8 cellular contexts compared by ENCODE assay signal in genomic region chr11:6737872-6738466, GRCh38. TPM values are rescaled to one million over a fixed set of nuclear protein-coding genes. Genes with fewer than 3 reads are reported as not detected.
DNase-seq lines count a peak whose midpoint lies in the region; ATAC-seq lines count a peak whose summit lies in the region.

No MANE protein-coding gene starts in this region.

- H3K4me1 Mint-ChIP-seq in activated naive CD8-positive, alpha-beta T cell treated with anti-CD3 and anti-CD28 coated beads, Interleukin-2, amount 10 ng/mL, durations not matched to agents 7 days and 5 days = peaks cover 76% of the 10 kb centered on the region

- in situ Hi-C loops in G401 (cut with HindIII; ENCODE audit: low sequenced_read_pairs) = no loop called here

- H3K4me3 Mint-ChIP-seq in activated naive CD8-positive, alpha-beta T cell treated with anti-CD3 and anti-CD28 coated beads, Interleukin-2, amount 10 ng/mL, durations not matched to agents 7 days and 5 days = no peak overlapping the region

- POLR2A ChIA-PET in activated naive CD8-positive, alpha-beta T cell treated with anti-CD3 and anti-CD28 coated beads, Interleukin-2, amount 10 ng/mL, durations not matched to agents 7 days and 5 days (lab: Charles Lee) = interaction anchor here (1.2 to 1.5 kb wide), 3 partner anchors 9 to 256 kb away, joined by 3 to 7 read pairs (median 5); partner anchors contain the start of genes ARFIP2 and TIMM10B

- H3K9me3 ChIP-seq in iPS DF 6.9 (ENCODE audit: control insufficient read depth, insufficient read depth, low read length) = no peaks in the 10 kb centered on the region

- no peak overlapping the region for H3K27ac ChIP-seq in iPS DF 6.9 (ENCODE audit: low read length)

- no peaks in the 10 kb centered on the region for H3K27me3 ChIP-seq in iPS DF 6.9 (ENCODE audit: control insufficient read depth, insufficient read depth, low read length)

- peaks cover 45% of the 10 kb centered on the region for H3K36me3 Mint-ChIP-seq in activated naive CD8-positive, alpha-beta T cell treated with anti-CD3 and anti-CD28 coated beads, Interleukin-2, amount 10 ng/mL, durations not matched to agents 7 days and 5 days

- no peaks in the 10 kb centered on the region for H3K27me3 Mint-ChIP-seq in activated naive CD8-positive, alpha-beta T cell treated with anti-CD3 and anti-CD28 coated beads, Interleukin-2, amount 10 ng/mL, durations not matched to agents 7 days and 5 days

- DNase-seq in G401 (ENCODE audit: low spot score) (peak; percentile 46), SK-N-DZ (ENCODE audit: low spot score) (peak; percentile 35), iPS DF 6.9 (ENCODE audit: low read depth, low spot score) (peak; percentile 5), ecto neural progenitor cell (ENCODE audit: low spot score) (no peak)
- DNase-seq in activated naive CD8-positive, alpha-beta T cell treated with anti-CD3 and anti-CD28 coated beads, Interleukin-2, amount 10 ng/mL, durations not matched to agents 7 days and 5 days = no peak
- peak; percentile 43 for DNase-seq in stimulated activated CD4-positive, alpha-beta T cell treated with anti-CD3 and anti-CD28 coated beads, Interleukin-4, amount 100 ng/mL, for 1 hour

- peak overlapping the region; percentile 46 for H3K27ac Mint-ChIP-seq in activated naive CD8-positive, alpha-beta T cell treated with anti-CD3 and anti-CD28 coated beads, Interleukin-2, amount 10 ng/mL, durations not matched to agents 7 days and 5 days

- no peaks in the 10 kb centered on the region for H3K9me3 Mint-ChIP-seq in activated naive CD8-positive, alpha-beta T cell treated with anti-CD3 and anti-CD28 coated beads, Interleukin-2, amount 10 ng/mL, durations not matched to agents 7 days and 5 days

- no peaks in the 10 kb centered on the region for H3K4me1 ChIP-seq in iPS DF 6.9 (ENCODE audit: control insufficient read depth, insufficient read depth, low read length)

- peak; percentile 76 for ATAC-seq in GM21367 (IDR thresholded peaks at IDR 0.05; ENCODE audit: unreplicated experiment)
- peak; percentile 84 for ATAC-seq in HG03571 (IDR thresholded peaks at IDR 0.05; ENCODE audit: unreplicated experiment)
- peak; percentile 71 for ATAC-seq in activated naive CD8-positive, alpha-beta T cell treated with anti-CD3 and anti-CD28 coated beads, Interleukin-2, amount 10 ng/mL, durations not matched to agents 7 days and 5 days (ENCODE audit: low read depth)

- no peak overlapping the region for H3K4me3 ChIP-seq in iPS DF 6.9 (ENCODE audit: low read length)

- no CpG with 5 or more reads among the region's 2 CpGs for WGBS in iPS DF 6.9 (ENCODE audit: insufficient coverage, insufficient read length)

- H3K36me3 ChIP-seq in iPS DF 6.9 (ENCODE audit: control insufficient read depth, insufficient read depth, low read length) = no peaks in the 10 kb centered on the region

RNA-seq across cellular contexts. Expression of gene OR2AG2, which starts 33.8 kb away (rescaled TPM):
- total RNA-seq in G401 (2014; rRNA removed; shearing (Covaris generic)) = not detected in 2 replicates
- polyA plus RNA-seq in SK-N-DZ (2014; cell fraction: cytosol; rRNA removed) = 0.25 and 0.29 TPM in 2 replicates
- 0.26 and 0.30 TPM in 2 replicates for polyA plus RNA-seq in SK-N-DZ (2014; cell fraction: nucleus; rRNA removed)
- total RNA-seq in activated naive CD8-positive, alpha-beta T cell treated with anti-CD3 and anti-CD28 coated beads, Interleukin-2, amount 10 ng/mL, durations not matched to agents 7 days and 5 days = not detected

RNA-seq across cellular contexts. Expression of gene OR2AG1, which starts 44.9 kb away (rescaled TPM):
- not detected in 2 replicates for total RNA-seq in G401 (2014; rRNA removed; shearing (Covaris generic))
- polyA plus RNA-seq in SK-N-DZ (2014; cell fraction: cytosol; rRNA removed) = not detected in 2 replicates
- polyA plus RNA-seq in SK-N-DZ (2014; cell fraction: nucleus; rRNA removed) = not detected in 2 replicates
- total RNA-seq in activated naive CD8-positive, alpha-beta T cell treated with anti-CD3 and anti-CD28 coated beads, Interleukin-2, amount 10 ng/mL, durations not matched to agents 7 days and 5 days = not detected

RNA-seq across cellular contexts. Expression of gene MRPL17, which starts 54.8 kb away (rescaled TPM):
- total RNA-seq in G401 (2014; rRNA removed; shearing (Covaris generic)) = 35.2 and 49.7 TPM in 2 replicates
- polyA plus RNA-seq in SK-N-DZ (2014; cell fraction: cytosol; rRNA removed) = 118 and 378 TPM in 2 replicates
- polyA plus RNA-seq in SK-N-DZ (2014; cell fraction: nucleus; rRNA removed) = 64.1 and 65.7 TPM in 2 replicates
- total RNA-seq in activated naive CD8-positive, alpha-beta T cell treated with anti-CD3 and anti-CD28 coated beads, Interleukin-2, amount 10 ng/mL, durations not matched to agents 7 days and 5 days = 10 to 100 TPM; 50.9 to 51.4 TPM

Comparison
In these comparisons a context has a peak if more than half of its experiments do, and no peak if none do; other contexts are left out.
1. DNase-seq: peak in G401 (single experiment), SK-N-DZ (single experiment), iPS DF 6.9 (single experiment) and stimulated activated CD4-positive, alpha-beta T cell treated with anti-CD3 and anti-CD28 coated beads, Interleukin-4, amount 100 ng/mL, for 1 hour (single experiment); none in activated naive CD8-positive, alpha-beta T cell treated with anti-CD3 and anti-CD28 coated beads, Interleukin-2, amount 10 ng/mL, durations not matched to agents 7 days and 5 days (single experiment) and ecto neural progenitor cell (single experiment).
2. Peak in every context shown above with its lines, with median percentiles within 50 percentile points of each other: ATAC-seq.